Comparison of ENCODE assay signal across 8 cellular contexts in genomic region chr7:149284850-149285580, GRCh38. TPM values are rescaled to one million over a fixed set of nuclear protein-coding genes. Genes with fewer than 3 reads are reported as not detected.
DNase-seq lines count a peak whose midpoint lies in the region; ATAC-seq and TF ChIP-seq lines count a peak whose summit lies in the region.

No MANE protein-coding gene starts in this region.

- DNase-seq in NK-92 (lab: John Stamatoyannopoulos, UW; ENCODE audit: unreplicated experiment) (peak; percentile 84), NCI-H2107 treated with DMSO at 0.1 percent for 48 hours (lab: John Stamatoyannopoulos, UW; ENCODE audit: unreplicated experiment) (peak; percentile 93), chondrocyte (ENCODE audit: low spot score) (no peak), kidney epithelial cell (ENCODE audit: low read depth) (peak; percentile 49)
- DNase-seq in NK-92 treated with Interleukin-12 subunit alpha and Interleukin-12 subunit beta, amount 100 ng/mL, for 24 hours (lab: John Stamatoyannopoulos, UW), result no peak
- DNase-seq in activated CD4-positive, alpha-beta T cell treated with anti-CD3 and anti-CD28 coated beads for 1 hour, result peak; percentile 97
- DNase-seq in stimulated activated CD4-positive, alpha-beta T cell treated with anti-CD3 and anti-CD28 coated beads, Interleukin-15, amount 100 ng/mL, for 48 hours (ENCODE audit: low read depth in 2 of 2), result peak; percentile 96 to 99

- ATAC-seq in HG02981 (IDR thresholded peaks at IDR 0.05; ENCODE audit: unreplicated experiment), result peak; percentile 97

- TF ChIP-seq CTCF in chondrocyte (IDR thresholded peaks at IDR 0.05) (peak; percentile 10), kidney epithelial cell (IDR thresholded peaks at IDR 0.05; ENCODE audit: insufficient read depth, low read length, poor library complexity, severe bottlenecking) (no peak)

- H3K27me3 ChIP-seq in kidney epithelial cell (ENCODE audit: control insufficient read depth, insufficient read depth, low read length), result no peaks in the 10 kb centered on the region

- H3K36me3 ChIP-seq in kidney epithelial cell (ENCODE audit: control insufficient read depth, insufficient read depth, low read length), result peaks cover 2% of the 10 kb centered on the region

- peaks cover 19% of the 10 kb centered on the region for H3K4me1 Mint-ChIP-seq in chondrocyte (ENCODE audit: low read depth)

- H3K27me3 Mint-ChIP-seq in chondrocyte (ENCODE audit: low read depth), result no peaks in the 10 kb centered on the region

- H3K4me3 Mint-ChIP-seq in chondrocyte (ENCODE audit: unreplicated experiment), result peak overlapping the region; percentile 85

- H3K9me3 Mint-ChIP-seq in chondrocyte (ENCODE audit: low read depth), result no peaks in the 10 kb centered on the region

- peaks cover 18% of the 10 kb centered on the region for H3K36me3 Mint-ChIP-seq in chondrocyte (ENCODE audit: low read depth)

- H3K27ac Mint-ChIP-seq in chondrocyte (ENCODE audit: unreplicated experiment), result peak overlapping the region; percentile 79

- peak overlapping the region; percentile 70 for H3K4me3 ChIP-seq in kidney epithelial cell (ENCODE audit: low read depth, low read length)

RNA-seq across cellular contexts. Expression of gene ZNF783, which starts 23.0 kb away (rescaled TPM):
- total RNA-seq in chondrocyte (19.0 to 22.8 TPM (median 19.9 TPM) in 3 replicates), kidney epithelial cell (10.4 and 11.3 TPM in 2 replicates)

RNA-seq across cellular contexts. Expression of gene ZNF212, which starts 45.6 kb away (rescaled TPM):
- total RNA-seq in chondrocyte (7.9 to 10.5 TPM (median 7.9 TPM) in 3 replicates), kidney epithelial cell (6.7 and 8.7 TPM in 2 replicates)

Comparison
In these comparisons a context has a peak if more than half of its experiments do, and no peak if none do; other contexts are left out.
1. DNase-seq: peak in NK-92 (single experiment), NCI-H2107 treated with DMSO at 0.1 percent for 48 hours (single experiment), activated CD4-positive, alpha-beta T cell treated with anti-CD3 and anti-CD28 coated beads for 1 hour (single experiment), kidney epithelial cell (single experiment) and stimulated activated CD4-positive, alpha-beta T cell treated with anti-CD3 and anti-CD28 coated beads, Interleukin-15, amount 100 ng/mL, for 48 hours (2 of 2); none in NK-92 treated with Interleukin-12 subunit alpha and Interleukin-12 subunit beta, amount 100 ng/mL, for 24 hours (single experiment) and chondrocyte (single experiment).